1 cellular context compared by ENCODE assay signal in genomic region chr7:101126651-101127459, GRCh38.
TF ChIP-seq lines count a peak whose summit lies in the region.

TSS of gene SERPINE1 (plus strand) at chr7:101127104. CDS start at chr7:101128394, 1,290 bp downstream.

TF ChIP-seq in HepG2, 621 proteins besides CTCF, POLR2A, EP300 and RAD21 (continued from another document and continues in another):
- TF ChIP-seq, protein P1, sequence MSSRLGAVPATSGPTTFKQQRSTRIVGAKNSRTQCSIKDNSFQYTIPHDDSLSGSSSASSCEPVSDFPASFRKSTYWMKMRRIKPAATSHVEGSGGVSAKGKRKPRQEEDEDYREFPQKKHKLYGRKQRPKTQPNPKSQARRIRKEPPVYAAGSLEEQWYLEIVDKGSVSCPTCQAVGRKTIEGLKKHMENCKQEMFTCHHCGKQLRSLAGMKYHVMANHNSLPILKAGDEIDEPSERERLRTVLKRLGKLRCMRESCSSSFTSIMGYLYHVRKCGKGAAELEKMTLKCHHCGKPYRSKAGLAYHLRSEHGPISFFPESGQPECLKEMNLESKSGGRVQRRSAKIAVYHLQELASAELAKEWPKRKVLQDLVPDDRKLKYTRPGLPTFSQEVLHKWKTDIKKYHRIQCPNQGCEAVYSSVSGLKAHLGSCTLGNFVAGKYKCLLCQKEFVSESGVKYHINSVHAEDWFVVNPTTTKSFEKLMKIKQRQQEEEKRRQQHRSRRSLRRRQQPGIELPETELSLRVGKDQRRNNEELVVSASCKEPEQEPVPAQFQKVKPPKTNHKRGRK (CRISPR knock-in tag; IDR thresholded peaks at IDR 0.05): no peak
- TF ChIP-seq ZNF773 (CRISPR knock-in tag; IDR thresholded peaks at IDR 0.05; ENCODE audit: borderline replicate concordance): no peak; the same call in 1 of the 2 replicates
- no peak for TF ChIP-seq ZNF879 (CRISPR knock-in tag; IDR thresholded peaks at IDR 0.05)
- TF ChIP-seq SOX5 (CRISPR knock-in tag; IDR thresholded peaks at IDR 0.05; ENCODE audit: borderline replicate concordance): peak; percentile 93
- TF ChIP-seq, protein P2, sequence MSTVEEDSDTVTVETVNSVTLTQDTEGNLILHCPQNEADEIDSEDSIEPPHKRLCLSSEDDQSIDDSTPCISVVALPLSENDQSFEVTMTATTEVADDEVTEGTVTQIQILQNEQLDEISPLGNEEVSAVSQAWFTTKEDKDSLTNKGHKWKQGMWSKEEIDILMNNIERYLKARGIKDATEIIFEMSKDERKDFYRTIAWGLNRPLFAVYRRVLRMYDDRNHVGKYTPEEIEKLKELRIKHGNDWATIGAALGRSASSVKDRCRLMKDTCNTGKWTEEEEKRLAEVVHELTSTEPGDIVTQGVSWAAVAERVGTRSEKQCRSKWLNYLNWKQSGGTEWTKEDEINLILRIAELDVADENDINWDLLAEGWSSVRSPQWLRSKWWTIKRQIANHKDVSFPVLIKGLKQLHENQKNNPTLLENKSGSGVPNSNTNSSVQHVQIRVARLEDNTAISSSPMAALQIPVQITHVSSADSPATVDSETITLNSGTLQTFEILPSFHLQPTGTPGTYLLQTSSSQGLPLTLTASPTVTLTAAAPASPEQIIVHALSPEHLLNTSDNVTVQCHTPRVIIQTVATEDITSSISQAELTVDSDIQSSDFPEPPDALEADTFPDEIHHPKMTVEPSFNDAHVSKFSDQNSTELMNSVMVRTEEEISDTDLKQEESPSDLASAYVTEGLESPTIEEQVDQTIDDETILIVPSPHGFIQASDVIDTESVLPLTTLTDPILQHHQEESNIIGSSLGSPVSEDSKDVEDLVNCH (CRISPR knock-in tag; IDR thresholded peaks at IDR 0.05): no peak
- TF ChIP-seq U2AF2 (IDR thresholded peaks at IDR 0.05; ENCODE audit: low read depth, low read length): no peak
- TF ChIP-seq, protein P3, sequence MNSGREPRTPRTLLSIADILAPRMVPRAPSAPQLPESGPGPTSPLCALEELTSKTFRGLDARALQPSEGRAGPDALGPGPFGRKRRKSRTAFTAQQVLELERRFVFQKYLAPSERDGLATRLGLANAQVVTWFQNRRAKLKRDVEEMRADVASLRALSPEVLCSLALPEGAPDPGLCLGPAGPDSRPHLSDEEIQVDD (CRISPR knock-in tag; IDR thresholded peaks at IDR 0.05; ENCODE audit: borderline replicate concordance): no peak
- peak; percentile 61; the same call in 1 of the 2 replicates for TF ChIP-seq ZHX2 (IDR thresholded peaks at IDR 0.05; ENCODE audit: low read depth)
- TF ChIP-seq ZHX2 (CRISPR knock-in tag; IDR thresholded peaks at IDR 0.05; ENCODE audit: borderline replicate concordance): no peak
- TF ChIP-seq KDM3A (CRISPR knock-in tag; IDR thresholded peaks at IDR 0.05; ENCODE audit: low read depth): no peak
- TF ChIP-seq UBTF (CRISPR knock-in tag; IDR thresholded peaks at IDR 0.05): peak; percentile 66
- TF ChIP-seq ZSCAN21 (CRISPR knock-in tag; IDR thresholded peaks at IDR 0.05; ENCODE audit: borderline replicate concordance): peak; percentile 85; the same call in 1 of the 2 replicates
- TF ChIP-seq HES4 (CRISPR knock-in tag; IDR thresholded peaks at IDR 0.05; ENCODE audit: borderline replicate concordance): no peak
- TF ChIP-seq ZNF775 (CRISPR knock-in tag; IDR thresholded peaks at IDR 0.05; ENCODE audit: borderline replicate concordance): no peak
- TF ChIP-seq, protein P4, sequence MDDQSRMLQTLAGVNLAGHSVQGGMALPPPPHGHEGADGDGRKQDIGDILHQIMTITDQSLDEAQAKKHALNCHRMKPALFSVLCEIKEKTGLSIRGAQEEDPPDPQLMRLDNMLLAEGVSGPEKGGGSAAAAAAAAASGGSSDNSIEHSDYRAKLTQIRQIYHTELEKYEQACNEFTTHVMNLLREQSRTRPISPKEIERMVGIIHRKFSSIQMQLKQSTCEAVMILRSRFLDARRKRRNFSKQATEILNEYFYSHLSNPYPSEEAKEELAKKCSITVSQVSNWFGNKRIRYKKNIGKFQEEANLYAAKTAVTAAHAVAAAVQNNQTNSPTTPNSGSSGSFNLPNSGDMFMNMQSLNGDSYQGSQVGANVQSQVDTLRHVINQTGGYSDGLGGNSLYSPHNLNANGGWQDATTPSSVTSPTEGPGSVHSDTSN (CRISPR knock-in tag; IDR thresholded peaks at IDR 0.05; ENCODE audit: borderline replicate concordance): no peak
- TF ChIP-seq, protein P5, sequence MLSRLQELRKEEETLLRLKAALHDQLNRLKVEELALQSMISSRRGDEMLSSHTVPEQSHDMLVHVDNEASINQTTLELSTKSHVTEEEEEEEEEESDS (CRISPR knock-in tag; IDR thresholded peaks at IDR 0.05; ENCODE audit: borderline replicate concordance): no peak
- TF ChIP-seq GTF3A (CRISPR knock-in tag; conservative IDR thresholded peaks at IDR 0.05): no peak
- TF ChIP-seq NFYB (CRISPR knock-in tag; IDR thresholded peaks at IDR 0.05): peak; percentile 37; the same call in 1 of the 2 replicates
- peak; percentile 58 for TF ChIP-seq SRY (CRISPR knock-in tag; IDR thresholded peaks at IDR 0.05)
- no peak for TF ChIP-seq SMAD3 (CRISPR knock-in tag; IDR thresholded peaks at IDR 0.05)
- no peak; the same call in 1 of the 2 replicates for TF ChIP-seq ZNF431 (CRISPR knock-in tag; IDR thresholded peaks at IDR 0.05; ENCODE audit: borderline replicate concordance, low read depth)
- peak; percentile 72; the same call in 1 of the 2 replicates for TF ChIP-seq ZNF337 (CRISPR knock-in tag; IDR thresholded peaks at IDR 0.05; ENCODE audit: borderline replicate concordance, low read depth)
- TF ChIP-seq ZFX (CRISPR knock-in tag; IDR thresholded peaks at IDR 0.05; ENCODE audit: low read depth): peak; percentile 68
- TF ChIP-seq, protein P6, sequence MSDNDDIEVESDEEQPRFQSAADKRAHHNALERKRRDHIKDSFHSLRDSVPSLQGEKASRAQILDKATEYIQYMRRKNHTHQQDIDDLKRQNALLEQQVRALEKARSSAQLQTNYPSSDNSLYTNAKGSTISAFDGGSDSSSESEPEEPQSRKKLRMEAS (IDR thresholded peaks at IDR 0.05): peak; percentile 18
- TF ChIP-seq MXD4 (CRISPR knock-in tag; IDR thresholded peaks at IDR 0.05): no peak; the same call in 1 of the 2 replicates
- TF ChIP-seq ZSCAN31 (CRISPR knock-in tag; IDR thresholded peaks at IDR 0.05; ENCODE audit: low read depth): no peak; the same call in 1 of the 2 replicates
- TF ChIP-seq NCOR1 (IDR thresholded peaks at IDR 0.05; ENCODE audit: borderline replicate concordance, low read length): peak; percentile 93
- TF ChIP-seq TAF15 (IDR thresholded peaks at IDR 0.05; ENCODE audit: low read depth, low read length, poor library complexity, severe bottlenecking): no peak
- TF ChIP-seq, protein P7, sequence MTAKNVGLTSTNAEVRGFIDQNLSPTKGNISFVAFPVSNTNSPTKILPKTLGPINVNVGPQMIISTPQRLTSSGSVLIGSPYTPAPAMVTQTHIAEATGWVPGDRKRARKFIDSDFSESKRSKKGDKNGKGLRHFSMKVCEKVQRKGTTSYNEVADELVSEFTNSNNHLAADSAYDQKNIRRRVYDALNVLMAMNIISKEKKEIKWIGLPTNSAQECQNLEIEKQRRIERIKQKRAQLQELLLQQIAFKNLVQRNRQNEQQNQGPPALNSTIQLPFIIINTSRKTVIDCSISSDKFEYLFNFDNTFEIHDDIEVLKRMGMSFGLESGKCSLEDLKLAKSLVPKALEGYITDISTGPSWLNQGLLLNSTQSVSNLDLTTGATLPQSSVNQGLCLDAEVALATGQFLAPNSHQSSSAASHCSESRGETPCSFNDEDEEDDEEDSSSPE (CRISPR knock-in tag; IDR thresholded peaks at IDR 0.05): peak; percentile 20; the same call in 1 of the 2 replicates
- peak; percentile 95 for TF ChIP-seq POLR2AphosphoS5 (IDR thresholded peaks at IDR 0.05; ENCODE audit: low read depth, low read length)
- peak; percentile 75 for TF ChIP-seq SNAPC2 (CRISPR knock-in tag; IDR thresholded peaks at IDR 0.05)
- 0 out of 2 replicates have a peak, but pooled peaks have one; percentile 69 for TF ChIP-seq ZNF674 (CRISPR knock-in tag; IDR thresholded peaks at IDR 0.05; ENCODE audit: low read depth)
- peak; percentile 43; the same call in 1 of the 2 replicates for TF ChIP-seq ELF1 (CRISPR knock-in tag; IDR thresholded peaks at IDR 0.05)
- peak; percentile 80; the same call in 1 of the 2 replicates for TF ChIP-seq FOXO1 (CRISPR knock-in tag; IDR thresholded peaks at IDR 0.05)
- 0 out of 2 replicates have a peak, but pooled peaks have one; percentile 13 for TF ChIP-seq ZNF800 (CRISPR knock-in tag; IDR thresholded peaks at IDR 0.05)
- no peak for TF ChIP-seq HDAC6 (IDR thresholded peaks at IDR 0.05; ENCODE audit: low read depth, low read length)
- TF ChIP-seq, protein P8, sequence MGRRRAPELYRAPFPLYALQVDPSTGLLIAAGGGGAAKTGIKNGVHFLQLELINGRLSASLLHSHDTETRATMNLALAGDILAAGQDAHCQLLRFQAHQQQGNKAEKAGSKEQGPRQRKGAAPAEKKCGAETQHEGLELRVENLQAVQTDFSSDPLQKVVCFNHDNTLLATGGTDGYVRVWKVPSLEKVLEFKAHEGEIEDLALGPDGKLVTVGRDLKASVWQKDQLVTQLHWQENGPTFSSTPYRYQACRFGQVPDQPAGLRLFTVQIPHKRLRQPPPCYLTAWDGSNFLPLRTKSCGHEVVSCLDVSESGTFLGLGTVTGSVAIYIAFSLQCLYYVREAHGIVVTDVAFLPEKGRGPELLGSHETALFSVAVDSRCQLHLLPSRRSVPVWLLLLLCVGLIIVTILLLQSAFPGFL (CRISPR knock-in tag; IDR thresholded peaks at IDR 0.05): no peak
- TF ChIP-seq, protein P9, sequence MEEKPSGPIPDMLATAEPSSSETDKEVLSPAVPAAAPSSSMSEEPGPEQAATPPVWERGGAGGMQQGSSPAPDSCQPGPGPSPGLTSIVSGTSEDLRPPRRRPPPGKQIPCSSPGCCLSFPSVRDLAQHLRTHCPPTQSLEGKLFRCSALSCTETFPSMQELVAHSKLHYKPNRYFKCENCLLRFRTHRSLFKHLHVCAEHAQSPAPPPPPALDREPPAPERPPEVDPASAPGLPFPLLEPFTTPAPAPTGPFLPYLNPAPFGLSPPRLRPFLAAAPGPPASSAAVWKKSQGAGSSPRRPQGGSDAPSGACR (CRISPR knock-in tag; IDR thresholded peaks at IDR 0.05): peak; percentile 80; the same call in 1 of the 2 replicates
